ENCODE assay signal across 8 cellular contexts in the genomic region with DNA sequence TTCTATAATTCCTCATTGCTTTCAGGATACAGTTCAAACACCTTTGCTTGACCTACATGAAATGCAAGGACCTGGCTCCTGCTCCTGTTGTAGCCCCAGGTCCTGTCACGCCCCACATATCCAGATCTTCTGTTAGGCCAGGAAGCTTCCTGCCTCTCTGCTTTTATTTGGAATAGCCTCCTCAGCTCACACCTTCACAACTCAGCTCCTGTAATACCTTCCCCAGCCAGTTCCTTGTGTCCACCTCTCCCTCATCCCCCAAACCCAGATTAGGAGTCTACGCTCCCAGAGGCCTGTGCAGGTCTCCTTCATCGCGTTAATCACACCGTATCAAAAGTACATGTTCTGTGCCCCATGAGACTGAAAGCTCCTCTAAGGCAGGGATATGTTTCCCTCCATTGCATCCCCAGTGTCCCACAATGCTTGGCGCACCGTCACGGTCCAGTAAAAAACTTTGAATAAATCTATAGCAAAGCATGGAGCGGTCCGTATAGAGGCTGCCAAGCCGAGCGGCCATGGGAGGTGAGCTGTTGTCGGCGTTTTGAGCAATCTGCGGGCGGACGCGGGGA.
A peak's percentile ranks its signal among the peaks of the same experiment; 100 is the strongest.
DNase-seq lines count a peak whose midpoint lies in the region; ATAC-seq and TF ChIP-seq lines count a peak whose summit lies in the region.

No MANE protein-coding gene starts in this region.

- peaks cover 14% of the 10 kb centered on the region for H3K36me3 Mint-ChIP-seq in memory B cell

- in situ Hi-C loops in astrocyte of the cerebellum (cut with HindIII; ENCODE audit: low sequenced_read_pairs): no loop called here

- DNase-seq in astrocyte of the cerebellum (ENCODE audit: low read depth) (no peak), memory B cell (ENCODE audit: low spot score in 2 of 2) (no peak), Ammon's horn (ENCODE audit: low spot score) (no peak), GM19238 (ENCODE audit: insufficient read length, low spot score) (no peak), NCI-H226 (no peak)

- H3K27ac Mint-ChIP-seq in memory B cell: peak overlapping the region; percentile 97

- peak overlapping the region; percentile 92 for H3K4me3 Mint-ChIP-seq in memory B cell

- H3K4me1 Mint-ChIP-seq in memory B cell: peaks cover 18% of the 10 kb centered on the region

- peak overlapping the region; percentile 91 for H3K4me3 ChIP-seq in astrocyte of the cerebellum (ENCODE audit: low read depth, low read length)

- no peaks in the 10 kb centered on the region for H3K27me3 Mint-ChIP-seq in memory B cell

- H3K9me3 Mint-ChIP-seq in memory B cell: no peaks in the 10 kb centered on the region

- no peak for TF ChIP-seq CTCF in astrocyte of the cerebellum (IDR thresholded peaks at IDR 0.05; ENCODE audit: low read depth, low read length, missing control alignments)

- ATAC-seq in GM18517 (IDR thresholded peaks at IDR 0.05; ENCODE audit: unreplicated experiment) (peak; percentile 39), HG03280 (IDR thresholded peaks at IDR 0.05; ENCODE audit: unreplicated experiment) (peak; percentile 0), memory B cell (ENCODE audit: low read depth) (no peak), HG03108 (IDR thresholded peaks at IDR 0.05; ENCODE audit: unreplicated experiment) (no peak)

Comparison
In these comparisons a context has a peak if more than half of its experiments do, and no peak if none do; other contexts are left out.
1. ATAC-seq: peak in GM18517 (single experiment) and HG03280 (single experiment); none in memory B cell (single experiment) and HG03108 (single experiment).